8 cellular contexts compared by ENCODE assay signal in the genomic region with DNA sequence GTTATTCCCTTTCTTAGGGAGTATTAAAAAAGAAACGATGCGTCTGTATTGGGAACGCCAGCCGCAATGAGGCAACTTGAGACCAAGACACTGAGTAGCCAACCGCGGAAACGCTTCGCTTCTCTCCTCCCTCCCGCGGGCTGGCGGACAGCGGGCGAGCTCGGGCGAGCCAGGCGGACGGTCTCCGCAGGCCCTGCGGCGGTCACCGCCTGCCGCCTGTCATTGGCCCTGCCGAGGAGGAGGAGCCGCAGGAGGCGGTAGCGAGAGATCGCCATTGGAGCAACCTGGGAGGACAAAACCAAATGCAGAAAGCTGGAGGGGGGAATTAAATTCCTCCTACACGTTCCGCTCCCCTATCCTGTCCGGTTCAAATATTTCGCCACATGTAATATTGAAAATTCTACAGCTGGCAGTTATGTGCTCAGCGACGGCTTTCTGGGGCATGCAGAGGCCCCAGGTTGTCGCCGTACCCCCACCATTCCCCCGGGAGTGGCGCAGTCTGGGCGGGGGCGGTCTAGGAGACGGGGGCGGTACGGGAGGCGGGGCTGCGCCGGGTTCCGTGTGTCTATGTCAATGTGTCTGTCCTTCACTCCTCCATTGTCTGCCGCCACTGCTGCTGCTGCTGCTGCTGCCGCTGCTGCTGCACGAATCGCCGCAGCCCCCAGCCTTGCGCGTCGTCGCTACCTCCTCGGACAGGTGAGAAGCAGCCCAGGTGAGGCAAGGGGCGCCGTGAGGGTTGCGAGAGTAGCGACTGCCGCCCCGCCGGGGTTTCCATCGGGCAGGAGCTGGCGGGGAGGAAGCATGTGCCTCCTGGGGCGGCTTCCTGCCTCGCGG. TPM values are rescaled to one million over a fixed set of nuclear protein-coding genes. Genes with fewer than 3 reads are reported as not detected.
DNase-seq lines count a peak whose midpoint lies in the region; ATAC-seq and TF ChIP-seq lines count a peak whose summit lies in the region.

A gene (minus strand): TSS at position 162 of the 834 bp plus-strand sequence. CDS start 181 bp downstream, outside the sequence.
A gene (plus strand): TSS at position 589 of the 834 bp plus-strand sequence. CDS start 19,263 bp downstream, outside the sequence.

- H3K27ac ChIP-seq in substantia nigra (ENCODE audit: low read depth, low read length, poor library complexity, severe bottlenecking): peak within 1 kb of the TSS; percentile 98

- no peak for TF ChIP-seq CTCF in NB4 (IDR thresholded peaks at IDR 0.05; ENCODE audit: low read depth, low read length)

- peak; percentile 95 for ATAC-seq in HG02571 (IDR thresholded peaks at IDR 0.05; ENCODE audit: unreplicated experiment)

- DNase-seq in GM04503 (ENCODE audit: low read depth): peak; percentile 77
- DNase-seq in NB4 (ENCODE audit: low read depth): peak; percentile 99
- peak; percentile 96 for DNase-seq in SK-N-DZ (ENCODE audit: low spot score)
- DNase-seq in activated naive CD4-positive, alpha-beta T cell treated with anti-CD3 and anti-CD28 coated beads, Interleukin-2, amount 50 U/mL, for 16 hours: peak; percentile 94
- peak; percentile 96 for DNase-seq in globus pallidus (ENCODE audit: low spot score)
- peak; percentile 81 for DNase-seq in non-pigmented ciliary epithelial cell (ENCODE audit: low read depth)
- peak; percentile 55 to 97 (median 91) for DNase-seq in substantia nigra (lab: John Stamatoyannopoulos, UW)

- TF ChIP-seq POLR2A in NB4 (IDR thresholded peaks at IDR 0.05; ENCODE audit: extremely low read depth, insufficient read length): peak; percentile 98

- H3K4me3 ChIP-seq in NB4 (ENCODE audit: low read depth, low read length): peak within 1 kb of the TSS; percentile 90

RNA-seq across cellular contexts. Expression of the first gene that starts in this region (rescaled TPM):
- 14.6 and 21.9 TPM in 2 replicates for polyA plus RNA-seq in SK-N-DZ (2014; cell fraction: cytosol; rRNA removed)
- 15.3 and 17.0 TPM in 2 replicates for polyA plus RNA-seq in SK-N-DZ (2014; cell fraction: nucleus; rRNA removed)

RNA-seq across cellular contexts. Expression of the second gene that starts in this region (rescaled TPM):
- polyA plus RNA-seq in SK-N-DZ (2014; cell fraction: cytosol; rRNA removed): 167 and 193 TPM in 2 replicates
- 87.9 and 91.2 TPM in 2 replicates for polyA plus RNA-seq in SK-N-DZ (2014; cell fraction: nucleus; rRNA removed)

Comparison
In these comparisons a context has a peak if more than half of its experiments do, and no peak if none do; other contexts are left out.
1. Peak in every context shown above with its lines: DNase-seq, ATAC-seq, H3K4me3 ChIP-seq and H3K27ac ChIP-seq.